In the genomic region with DNA sequence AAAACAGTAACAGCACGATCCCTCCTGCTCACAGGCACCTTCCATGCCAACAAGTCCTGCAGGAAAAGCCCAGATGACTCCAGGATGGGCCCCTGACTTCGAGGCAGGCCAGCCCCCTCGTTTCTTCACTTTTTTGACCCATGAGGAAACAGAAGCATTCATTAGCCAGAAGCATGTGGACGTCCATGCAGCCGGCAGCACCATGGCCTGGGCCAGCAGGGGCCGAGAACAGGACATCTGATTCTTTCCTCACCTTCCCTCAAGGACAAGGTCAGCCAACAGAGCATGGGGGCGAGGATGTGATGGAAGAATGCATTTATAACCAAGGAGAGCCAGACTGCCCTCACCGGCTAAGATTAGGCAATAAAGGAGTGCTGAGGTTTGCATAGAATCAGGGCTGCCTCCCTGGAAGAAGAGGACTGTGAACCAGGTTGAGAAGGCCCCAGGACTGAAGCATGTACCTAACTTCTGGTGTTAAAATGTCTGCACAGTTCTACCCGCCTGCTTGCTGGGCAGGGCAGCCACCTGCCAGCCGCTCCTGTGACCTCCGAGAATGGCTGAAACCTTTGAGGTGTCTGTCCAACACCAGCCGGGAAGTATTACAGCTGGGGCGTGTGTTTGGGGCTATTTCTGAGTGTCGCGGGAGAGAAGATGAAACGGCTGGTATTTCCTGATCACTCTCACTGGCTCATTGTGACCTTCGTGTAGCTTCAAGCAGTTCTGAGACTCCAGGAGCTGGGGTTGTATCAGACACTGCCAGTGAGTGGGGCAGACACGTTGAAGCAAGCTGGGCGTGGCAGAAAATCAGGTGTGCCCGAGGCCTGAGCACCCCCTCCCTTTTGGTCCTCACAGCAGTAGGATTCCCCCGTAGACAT, we compare ENCODE assay signal across 15 cellular contexts.
DNase-seq lines count a peak whose midpoint lies in the region; TF ChIP-seq lines count a peak whose summit lies in the region.
"Had no signal": no experiment of that assay in that cellular context is flagged by ENCODE, and none has a peak within 500 bp of the region (broad histone marks: within the 10 kb centered on the region; RNA-seq: fewer than 3 reads in every experiment).

No MANE protein-coding gene starts in this region.

- H3K36me3 ChIP-seq in BLaER1 treated with 17β-estradiol and CSF1 and Interleukin-3, amounts not matched to agents 10 nM and 100 nM = no peaks in the 10 kb centered on the region
- H3K36me3 ChIP-seq in Peyer's patch = no peaks in the 10 kb centered on the region
- H3K36me3 ChIP-seq in left ventricle myocardium inferior = no peaks in the 10 kb centered on the region
- no peaks in the 10 kb centered on the region for H3K36me3 ChIP-seq in parathyroid adenoma (ENCODE audit: control insufficient read depth, insufficient read depth, low read length)
- H3K36me3 ChIP-seq: SJSA1 had no signal

- H3K4me3 ChIP-seq in BLaER1 treated with 17β-estradiol and CSF1 and Interleukin-3, amounts not matched to agents 10 nM and 100 nM = peak overlapping the region in 3 of 10 experiments; percentile 13 to 29 (median 18); a peak in 4 of 20 replicates
- H3K4me3 ChIP-seq in Peyer's patch (no peak overlapping the region), left ventricle myocardium inferior (peak overlapping the region; percentile 29), parathyroid adenoma (ENCODE audit: low read depth, low read length) (no peak overlapping the region)
- H3K4me3 ChIP-seq: SJSA1 had no signal

- peak overlapping the region; percentile 29 for H2AFZ ChIP-seq in parathyroid adenoma

- DNase-seq in Peyer's patch = no peak
- DNase-seq in left ventricle myocardium inferior = no peak
- DNase-seq in G401 (ENCODE audit: low spot score) = no peak
- DNase-seq in activated CD8-positive, alpha-beta memory T cell treated with anti-CD3 and anti-CD28 coated beads for 24 hours = no peak
- DNase-seq in activated T-cell treated with anti-CD3 and anti-CD28 coated beads, Interleukin-2, amount 50 U/mL, for 1 hour = no peak
- DNase-seq in NK-92 treated with Interleukin-12 subunit alpha and Interleukin-12 subunit beta, amount 100 ng/mL, for 24 hours (lab: John Stamatoyannopoulos, UW) = no peak
- DNase-seq: activated T-cell treated with anti-CD3 and anti-CD28 coated beads for 4 hours; amygdala; C1 segment of cervical spinal cord; foreskin fibroblast; H9; stimulated activated CD4-positive, alpha-beta T cell treated with anti-CD3 and anti-CD28 coated beads, Interleukin-1b, Interleukin-23, amount 100 ng/mL, for 48 hours had no signal

- peaks cover 51 to 74% (median 66%) of the 10 kb centered on the region in 10 experiments for H3K4me1 ChIP-seq in BLaER1 treated with 17β-estradiol and CSF1 and Interleukin-3, amounts not matched to agents 10 nM and 100 nM
- H3K4me1 ChIP-seq in Peyer's patch = peaks cover 0 to 20% (median 7%) of the 10 kb centered on the region in 4 donors
- peaks cover 29% of the 10 kb centered on the region for H3K4me1 ChIP-seq in left ventricle myocardium inferior
- peaks cover 7% of the 10 kb centered on the region for H3K4me1 ChIP-seq in parathyroid adenoma
- H3K4me1 ChIP-seq: SJSA1 had no signal

- peak overlapping the region in 10 of 11 experiments; percentile 28 to 64 (median 47); a peak in 15 of 22 replicates for H3K9ac ChIP-seq in BLaER1 treated with 17β-estradiol and CSF1 and Interleukin-3, amounts not matched to agents 10 nM and 100 nM
- H3K9ac ChIP-seq in parathyroid adenoma = no peak overlapping the region

- H3K79me2 ChIP-seq in parathyroid adenoma = no peaks in the 10 kb centered on the region

- peaks cover 0 to 65% (median 21%) of the 10 kb centered on the region in 11 experiments; a peak in 16 of 22 replicates for H3K27me3 ChIP-seq in BLaER1 treated with 17β-estradiol and CSF1 and Interleukin-3, amounts not matched to agents 10 nM and 100 nM
- H3K27me3 ChIP-seq in Peyer's patch = no peaks in the 10 kb centered on the region
- H3K27me3 ChIP-seq in left ventricle myocardium inferior (ENCODE audit: low read depth) = no peaks in the 10 kb centered on the region
- no peaks in the 10 kb centered on the region for H3K27me3 ChIP-seq in parathyroid adenoma (ENCODE audit: control insufficient read depth, insufficient read depth, low read length)
- H3K27me3 ChIP-seq: SJSA1 had no signal

- in situ Hi-C loops in G401 (cut with HindIII; ENCODE audit: low sequenced_read_pairs) = no loop called here

- no peaks in the 10 kb centered on the region for H3K9me3 ChIP-seq in BLaER1 treated with 17β-estradiol and CSF1 and Interleukin-3, amounts not matched to agents 10 nM and 100 nM (replicated peaks in 1 of 11)
- H3K9me3 ChIP-seq in Peyer's patch = no peaks in the 10 kb centered on the region
- H3K9me3 ChIP-seq in left ventricle myocardium inferior (replicated peaks) = no peaks in the 10 kb centered on the region
- no peaks in the 10 kb centered on the region for H3K9me3 ChIP-seq in parathyroid adenoma (ENCODE audit: control insufficient read depth, low read length)
- H3K9me3 ChIP-seq: SJSA1 had no signal

- TF ChIP-seq CTCF in Peyer's patch (IDR thresholded peaks at IDR 0.05) (no peak), left ventricle myocardium inferior (IDR thresholded peaks at IDR 0.05; ENCODE audit: borderline replicate concordance) (no peak), parathyroid adenoma (IDR thresholded peaks at IDR 0.05) (no peak)

- TF ChIP-seq POLR2A in Peyer's patch (IDR thresholded peaks at IDR 0.05) = no peak

- intact Hi-C loops in left ventricle myocardium inferior (cut with micrococcal nuclease) = no loop called here

- H4K20me1 ChIP-seq in BLaER1 treated with 17β-estradiol and CSF1 and Interleukin-3, amounts not matched to agents 10 nM and 100 nM = peaks cover 0 to 34% (median 17%) of the 10 kb centered on the region in 11 experiments; a peak in 13 of 22 replicates

- peak overlapping the region in 4 of 11 experiments; percentile 32 to 50 (median 37); a peak in 11 of 22 replicates for H3K27ac ChIP-seq in BLaER1 treated with 17β-estradiol and CSF1 and Interleukin-3, amounts not matched to agents 10 nM and 100 nM
- peak overlapping the region in 3 of 4 donors; percentile 8 to 68 (median 67) for H3K27ac ChIP-seq in Peyer's patch
- peak overlapping the region; percentile 73 for H3K27ac ChIP-seq in left ventricle myocardium inferior (replicated peaks)
- no peak overlapping the region for H3K27ac ChIP-seq in parathyroid adenoma
- H3K27ac ChIP-seq: SJSA1 had no signal

- peak overlapping the region; percentile 78 to 95 (median 91) for H3K4me2 ChIP-seq in BLaER1 treated with 17β-estradiol and CSF1 and Interleukin-3, amounts not matched to agents 10 nM and 100 nM
- no peak overlapping the region for H3K4me2 ChIP-seq in parathyroid adenoma (ENCODE audit: low read length)
